In genomic region chr16:4734730-4735575, GRCh38 we compare ENCODE assay signal across 8 cellular contexts. TPM values are rescaled to one million over a fixed set of nuclear protein-coding genes. Genes with fewer than 3 reads are reported as not detected.
DNase-seq lines count a peak whose midpoint lies in the region; ATAC-seq and TF ChIP-seq lines count a peak whose summit lies in the region.

No MANE protein-coding gene starts in this region.

- no peak overlapping the region for H3K14ac ChIP-seq in H9 (ENCODE audit: insufficient read depth, low read length)
- H3K14ac ChIP-seq in trophoblast cell (ENCODE audit: low read length): peak overlapping the region; percentile 31

- H3T11ph ChIP-seq in H9 (ENCODE audit: low read length): no peak overlapping the region

- H2BK12ac ChIP-seq in H9 (ENCODE audit: insufficient read length, low read depth, low read length): no peak overlapping the region
- no peak overlapping the region for H2BK12ac ChIP-seq in trophoblast cell (ENCODE audit: low read length)

- H2BK5ac ChIP-seq in H9 (ENCODE audit: insufficient read length, low read length): no peak overlapping the region
- H2BK5ac ChIP-seq in trophoblast cell (ENCODE audit: low read depth, low read length, poor library complexity): no peak overlapping the region

- no peaks in the 10 kb centered on the region; a peak in 1 of 5 replicates for H3K9me3 Mint-ChIP-seq in H9
- H3K9me3 Mint-ChIP-seq in activated naive CD8-positive, alpha-beta T cell treated with anti-CD3 and anti-CD28 coated beads, Interleukin-2, amount 10 ng/mL, durations not matched to agents 7 days and 5 days: no peaks in the 10 kb centered on the region

- no peak overlapping the region for H3K56ac ChIP-seq in H9 (ENCODE audit: insufficient read length, low read depth, low read length)

- H4K91ac ChIP-seq in H9 (ENCODE audit: insufficient read length, low read depth, low read length) (no peak overlapping the region), trophoblast cell (ENCODE audit: low read depth, low read length) (no peak overlapping the region)

- no peak overlapping the region for H3K27ac ChIP-seq in H9 (ENCODE audit: insufficient read length, low read depth, low read length)
- H3K27ac ChIP-seq in trophoblast cell (ENCODE audit: low read depth, low read length): peak overlapping the region; percentile 28
- peak overlapping the region in 3 of 4 donors; percentile 71 to 94 (median 85) for H3K27ac ChIP-seq in tibial nerve

- H3K4me2 ChIP-seq in H9 (ENCODE audit: insufficient read depth, insufficient read length, low read length): peak overlapping the region; percentile 94
- peak overlapping the region; percentile 78 for H3K4me2 ChIP-seq in trophoblast cell (ENCODE audit: low read length)

- TF ChIP-seq EP300 in tibial nerve (IDR thresholded peaks at IDR 0.05): no peak

- no peak overlapping the region for H3K23ac ChIP-seq in H9 (ENCODE audit: insufficient read length, low read depth, low read length)
- no peak overlapping the region for H3K23ac ChIP-seq in trophoblast cell (ENCODE audit: low read length)

- DNase-seq in GM04504 (ENCODE audit: low read depth): peak; percentile 51
- DNase-seq in H9: peak; percentile 91
- DNase-seq in MG63: peak; percentile 89
- peak; percentile 76 for DNase-seq in SKM-1 treated with dmso at 0.1 percent for 144 hours (lab: John Stamatoyannopoulos, UW; ENCODE audit: unreplicated experiment)
- DNase-seq in activated naive CD8-positive, alpha-beta T cell treated with anti-CD3 and anti-CD28 coated beads, Interleukin-2, amount 10 ng/mL, durations not matched to agents 7 days and 5 days: peak; percentile 97
- peak; percentile 93 for DNase-seq in cardiac septum (ENCODE audit: low spot score)
- peak; percentile 72 to 84 for DNase-seq in trophoblast cell
- peak; percentile 79 to 88 for DNase-seq in tibial nerve (ENCODE audit: low spot score in 2 of 2)

- no peaks in the 10 kb centered on the region for H4K20me1 ChIP-seq in H9 (ENCODE audit: control insufficient read depth, insufficient read depth, insufficient read length)

- H3K4ac ChIP-seq in H9 (ENCODE audit: low read depth, low read length) (no peak overlapping the region), trophoblast cell (ENCODE audit: low read depth, low read length) (peak overlapping the region; percentile 20)

- H4K5ac ChIP-seq in H9 (ENCODE audit: insufficient read length, low read depth, low read length): no peak overlapping the region

- H3K4me3 Mint-ChIP-seq in H9: peak overlapping the region; percentile 92 to 97
- peak overlapping the region; percentile 83 for H3K4me3 Mint-ChIP-seq in activated naive CD8-positive, alpha-beta T cell treated with anti-CD3 and anti-CD28 coated beads, Interleukin-2, amount 10 ng/mL, durations not matched to agents 7 days and 5 days

- H2BK120ac ChIP-seq in H9 (ENCODE audit: low read depth, low read length, poor library complexity, severe bottlenecking) (no peak overlapping the region), trophoblast cell (ENCODE audit: insufficient read depth, low read length, poor library complexity) (no peak overlapping the region)

- no peaks in the 10 kb centered on the region for H3K4me1 ChIP-seq in H9 (ENCODE audit: insufficient read depth, low read length)
- H3K4me1 ChIP-seq in trophoblast cell (ENCODE audit: control insufficient read depth in 1 of 2, insufficient read depth in 2 of 2, low read length in 2 of 2): peaks cover 11 to 16% of the 10 kb centered on the region in 2 experiments
- peaks cover 0 to 18% (median 7%) of the 10 kb centered on the region in 4 donors for H3K4me1 ChIP-seq in tibial nerve

- peak overlapping the region; percentile 59 for H2AFZ ChIP-seq in H9 (ENCODE audit: low read length)
- H2AFZ ChIP-seq in trophoblast cell (ENCODE audit: insufficient read depth, low read length, poor library complexity): peak overlapping the region; percentile 75

- intact Hi-C loops in cardiac septum (cut with DNase I): loop anchor here (2.0 to 10.0 kb wide), 4 partner anchors 34 to 220 kb away; partner anchors contain the start of genes GLYR1, ROGDI, SEC14L5 and UBN1

- no peak overlapping the region for H2AK5ac ChIP-seq in H9 (ENCODE audit: insufficient read length, low read length)
- H2AK5ac ChIP-seq in trophoblast cell (ENCODE audit: low read length): peak overlapping the region; percentile 56

- peak overlapping the region; percentile 44 for H3K9ac ChIP-seq in H9 (ENCODE audit: extremely low read depth, insufficient read length, low read length)
- no peak overlapping the region for H3K9ac ChIP-seq in trophoblast cell (ENCODE audit: low read length)

- peak overlapping the region; percentile 6 for H4K12ac ChIP-seq in trophoblast cell (ENCODE audit: low read depth, low read length)

- peaks cover 4% of the 10 kb centered on the region; the same call in 1 of the 2 replicates for H3K79me2 ChIP-seq in H9 (ENCODE audit: insufficient read depth, low read length)
- H3K79me2 ChIP-seq in trophoblast cell (ENCODE audit: control insufficient read depth, insufficient read depth, low read length, poor library complexity): peaks cover 2% of the 10 kb centered on the region

- peak overlapping the region; percentile 10 for H3K18ac ChIP-seq in H9 (ENCODE audit: insufficient read length, low read depth, low read length)
- peak overlapping the region; percentile 38 for H3K18ac ChIP-seq in trophoblast cell (ENCODE audit: low read length)

- H3K9me3 ChIP-seq in H9 (ENCODE audit: control insufficient read depth, low read depth, low read length) (no peaks in the 10 kb centered on the region), MG63 (no peaks in the 10 kb centered on the region), trophoblast cell (ENCODE audit: insufficient read depth, low read depth, low read length) (no peaks in the 10 kb centered on the region), tibial nerve (no peaks in the 10 kb centered on the region)

- H3K4me1 Mint-ChIP-seq in H9: peaks cover 8 to 12% of the 10 kb centered on the region in 2 experiments
- H3K4me1 Mint-ChIP-seq in activated naive CD8-positive, alpha-beta T cell treated with anti-CD3 and anti-CD28 coated beads, Interleukin-2, amount 10 ng/mL, durations not matched to agents 7 days and 5 days: peaks cover 15% of the 10 kb centered on the region

- H3K4me3 ChIP-seq in MG63 (peak overlapping the region; percentile 87), trophoblast cell (ENCODE audit: low read depth, low read length) (peak overlapping the region; percentile 89), tibial nerve (peak overlapping the region; percentile 81 to 99 (median 93))

- H3K27me3 ChIP-seq in H9 (ENCODE audit: insufficient read depth, low read length) (no peaks in the 10 kb centered on the region), MG63 (no peaks in the 10 kb centered on the region), trophoblast cell (ENCODE audit: insufficient read depth, low read length) (no peaks in the 10 kb centered on the region), tibial nerve (no peaks in the 10 kb centered on the region)

- no peak overlapping the region for H2BK20ac ChIP-seq in H9 (ENCODE audit: low read depth, low read length, poor library complexity, severe bottlenecking)

- no peak overlapping the region for H2BK15ac ChIP-seq in H9 (ENCODE audit: low read depth, low read length)

- peaks cover 20% of the 10 kb centered on the region for H3K36me3 ChIP-seq in MG63
- peaks cover under 1 to 3% of the 10 kb centered on the region in 2 experiments for H3K36me3 ChIP-seq in trophoblast cell (ENCODE audit: control insufficient read depth in 1 of 2, insufficient read depth in 2 of 2, low read length in 2 of 2)
- peaks cover 0 to 15% (median 0%) of the 10 kb centered on the region in 3 donors for H3K36me3 ChIP-seq in tibial nerve

- H3K79me1 ChIP-seq in H9 (ENCODE audit: insufficient read depth, low read depth, low read length, poor library complexity, severe bottlenecking) (peaks cover 3% of the 10 kb centered on the region), trophoblast cell (ENCODE audit: low read length) (peaks cover 7% of the 10 kb centered on the region)

- TF ChIP-seq CTCF in H9 (conservative IDR thresholded peaks at IDR 0.05) (no peak), tibial nerve (IDR thresholded peaks at IDR 0.05) (peak in 1 of 5 experiments; percentile 2)

- peaks cover 9% of the 10 kb centered on the region for H3K23me2 ChIP-seq in H9 (ENCODE audit: insufficient read length, low read depth, low read length, poor library complexity, severe bottlenecking)

- POLR2A ChIA-PET in activated naive CD8-positive, alpha-beta T cell treated with anti-CD3 and anti-CD28 coated beads, Interleukin-2, amount 10 ng/mL, durations not matched to agents 7 days and 5 days (lab: Charles Lee): interaction anchor here (0.5 to 4.0 kb wide), 24 partner anchors 9 to 258 kb away, joined by 3 to 28 read pairs (median 5); partner anchors contain the start of genes HMOX2, NUDT16L1, ROGDI and ZNF500

- peaks cover 0 to 9% (median 8%) of the 10 kb centered on the region in 3 experiments; a peak in 5 of 7 replicates for H3K36me3 Mint-ChIP-seq in H9 (ENCODE audit: insufficient read depth in 1 of 3, low read depth in 3 of 3)
- no peaks in the 10 kb centered on the region for H3K36me3 Mint-ChIP-seq in activated naive CD8-positive, alpha-beta T cell treated with anti-CD3 and anti-CD28 coated beads, Interleukin-2, amount 10 ng/mL, durations not matched to agents 7 days and 5 days

- H3K27ac Mint-ChIP-seq in H9: peak overlapping the region; percentile 96 to 97 (median 96)
- H3K27ac Mint-ChIP-seq in activated naive CD8-positive, alpha-beta T cell treated with anti-CD3 and anti-CD28 coated beads, Interleukin-2, amount 10 ng/mL, durations not matched to agents 7 days and 5 days: peak overlapping the region; percentile 81

- peaks cover 4% of the 10 kb centered on the region for H3K27me3 Mint-ChIP-seq in H9 (ENCODE audit: low read depth)
- H3K27me3 Mint-ChIP-seq in activated naive CD8-positive, alpha-beta T cell treated with anti-CD3 and anti-CD28 coated beads, Interleukin-2, amount 10 ng/mL, durations not matched to agents 7 days and 5 days: no peaks in the 10 kb centered on the region

- no CpG with 5 or more reads among the region's 38 CpGs for WGBS in H9 (ENCODE audit: extremely low coverage, insufficient read length, low lambda C conversion rate)
- WGBS in trophoblast cell (ENCODE audit: extremely low coverage, insufficient coverage, insufficient read length): no CpG with 5 or more reads among the region's 38 CpGs
- 1 to 7% methylated on average over 33 to 38 of the region's 38 CpGs for WGBS in tibial nerve, 2 donors

- ATAC-seq in activated naive CD8-positive, alpha-beta T cell treated with anti-CD3 and anti-CD28 coated beads, Interleukin-2, amount 10 ng/mL, durations not matched to agents 7 days and 5 days (ENCODE audit: low read depth): peak; percentile 80

- no peak for TF ChIP-seq POLR2A in tibial nerve (IDR thresholded peaks at IDR 0.05)

- H4K8ac ChIP-seq in H9 (replicated peaks; ENCODE audit: insufficient read length, low read depth, low read length): no peak overlapping the region
- peak overlapping the region; percentile 77 for H4K8ac ChIP-seq in trophoblast cell (ENCODE audit: low read depth, low read length)

RNA-seq across cellular contexts. Expression of gene DNAAF8, which starts 0.6 kb away (rescaled TPM):
- total RNA-seq in H9 (2021) (0.33 and 0.39 TPM in 2 replicates), cardiac septum (0.65 TPM), tibial nerve (10 to 100 TPM in 1 of 4 donors, 1 to 10 TPM in 1, under 1 TPM in 2; 0.21 to 15.3 (median 0.74) TPM)
- total RNA-seq in MG63 (2014; rRNA removed; shearing (Covaris generic); ENCODE audit: low replicate concordance): 2.8 and 3.4 TPM in 2 replicates
- under 1 TPM in 1 of 2 experiments, not detected in 1; 0.23 TPM for total RNA-seq in activated naive CD8-positive, alpha-beta T cell treated with anti-CD3 and anti-CD28 coated beads, Interleukin-2, amount 10 ng/mL, durations not matched to agents 7 days and 5 days
- polyA plus RNA-seq in trophoblast cell (2013): 0.42 and 0.55 TPM in 2 replicates

RNA-seq across cellular contexts. Expression of gene ANKS3, which starts 0.9 kb away (rescaled TPM):
- 27.3 and 32.0 TPM in 2 replicates for total RNA-seq in H9 (2021)
- total RNA-seq in MG63 (2014; rRNA removed; shearing (Covaris generic); ENCODE audit: low replicate concordance): 23.6 and 25.8 TPM in 2 replicates
- 10 to 100 TPM; 20.4 to 20.5 TPM for total RNA-seq in activated naive CD8-positive, alpha-beta T cell treated with anti-CD3 and anti-CD28 coated beads, Interleukin-2, amount 10 ng/mL, durations not matched to agents 7 days and 5 days
- total RNA-seq in cardiac septum: 9.9 TPM
- polyA plus RNA-seq in trophoblast cell (2013): 6.5 and 6.6 TPM in 2 replicates
- total RNA-seq in tibial nerve: 10 to 100 TPM; 29.3 to 58.8 (median 51.8) TPM

RNA-seq across cellular contexts. Expression of gene ZNF500, which starts 32.0 kb away (rescaled TPM):
- total RNA-seq in H9 (2021) (15.9 and 18.3 TPM in 2 replicates), cardiac septum (7.2 TPM), tibial nerve (10 to 100 TPM; 20.3 to 43.2 (median 34.4) TPM)
- total RNA-seq in MG63 (2014; rRNA removed; shearing (Covaris generic); ENCODE audit: low replicate concordance): 10.4 and 13.3 TPM in 2 replicates
- 10 to 100 TPM; 22.5 to 23.8 TPM for total RNA-seq in activated naive CD8-positive, alpha-beta T cell treated with anti-CD3 and anti-CD28 coated beads, Interleukin-2, amount 10 ng/mL, durations not matched to agents 7 days and 5 days
- polyA plus RNA-seq in trophoblast cell (2013): 5.0 and 5.6 TPM in 2 replicates

RNA-seq across cellular contexts. Expression of gene NUDT16L1, which starts 41.6 kb away (rescaled TPM):
- total RNA-seq in H9 (2021) (49.4 and 50.0 TPM in 2 replicates), cardiac septum (43.7 TPM), tibial nerve (10 to 100 TPM; 30.3 to 63.7 (median 48.5) TPM)
- 61.9 and 65.8 TPM in 2 replicates for total RNA-seq in MG63 (2014; rRNA removed; shearing (Covaris generic); ENCODE audit: low replicate concordance)
- 10 to 100 TPM; 40.7 to 42.7 TPM for total RNA-seq in activated naive CD8-positive, alpha-beta T cell treated with anti-CD3 and anti-CD28 coated beads, Interleukin-2, amount 10 ng/mL, durations not matched to agents 7 days and 5 days
- 21.1 and 21.4 TPM in 2 replicates for polyA plus RNA-seq in trophoblast cell (2013)

RNA-seq across cellular contexts. Expression of gene SEPTIN12, which starts 53.2 kb away (rescaled TPM):
- 0.48 TPM in 1 of 2 replicates, not detected in the other for total RNA-seq in H9 (2021)
- not detected in 2 replicates for total RNA-seq in MG63 (2014; rRNA removed; shearing (Covaris generic); ENCODE audit: low replicate concordance)
- not detected for total RNA-seq in activated naive CD8-positive, alpha-beta T cell treated with anti-CD3 and anti-CD28 coated beads, Interleukin-2, amount 10 ng/mL, durations not matched to agents 7 days and 5 days
- total RNA-seq in cardiac septum: not detected
- polyA plus RNA-seq in trophoblast cell (2013): 0.27 and 0.42 TPM in 2 replicates
- not detected for total RNA-seq in tibial nerve
